Comparison of ENCODE assay signal across 18 cellular contexts in the genomic region with DNA sequence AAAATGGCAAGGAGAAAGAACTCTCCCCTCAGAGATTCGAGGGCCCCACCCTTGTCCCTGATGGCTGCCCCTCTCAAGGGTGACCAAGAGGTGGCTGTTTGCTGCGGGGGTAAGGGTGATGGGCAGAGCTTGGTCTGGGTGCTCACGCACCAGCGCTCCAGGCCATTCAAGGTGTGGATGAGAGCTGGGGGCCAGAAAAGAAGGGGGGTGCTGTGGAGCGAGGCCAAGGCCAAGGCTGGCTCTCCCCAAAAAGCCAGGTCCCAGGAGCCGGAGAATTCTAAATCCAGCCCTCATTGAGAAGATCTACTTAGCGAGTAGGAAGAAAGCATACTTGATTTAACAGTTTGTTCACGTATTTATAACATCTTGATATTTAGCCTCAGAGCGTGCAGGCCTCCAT.
"Had no signal": no experiment of that assay in that cellular context is flagged by ENCODE, and none has a peak within 500 bp of the region (broad histone marks: within the 10 kb centered on the region; RNA-seq: fewer than 3 reads in every experiment).

No MANE protein-coding gene starts in this region.

- DNase-seq: activated CD4-positive, alpha-beta T cell treated with anti-CD3 and anti-CD28 coated beads for 48 hours; activated CD8-positive, alpha-beta T cell treated with anti-CD3 and anti-CD28 coated beads for 36 hours; activated gamma-delta T cell; activated T-cell treated with anti-CD3 and anti-CD28 coated beads, Interleukin-2, amount 50 U/mL, for 72 hours; central memory CD4-positive, alpha-beta T cell; effector CD4-positive, alpha-beta T cell; esophagus squamous epithelium; foreskin fibroblast; hypothalamus; kidney; left lung; stimulated activated CD4-positive, alpha-beta T cell treated with anti-CD3 and anti-CD28 coated beads, Interleukin-1b, Interleukin-23, amount 100 ng/mL, for 48 hours had no signal

- H3K27me3 ChIP-seq: esophagus squamous epithelium, left lung, ovary, right lobe of liver had no signal

- H3K27me3 Mint-ChIP-seq: activated CD8-positive, alpha-beta T cell treated with anti-CD3 and anti-CD28 coated beads for 36 hours had no signal

- H3K9me3 Mint-ChIP-seq: activated CD8-positive, alpha-beta T cell treated with anti-CD3 and anti-CD28 coated beads for 36 hours; activated T-cell treated with anti-CD3 and anti-CD28 coated beads, Interleukin-2, amount 50 U/mL, for 72 hours had no signal

- H3K4me1 Mint-ChIP-seq: memory B cell had no signal

- H3K4me3 ChIP-seq: coronary artery, esophagus squamous epithelium, left lung, ovary, right lobe of liver had no signal

- H3K4me1 ChIP-seq: right lobe of liver had no signal

- H3K4me3 Mint-ChIP-seq: activated CD8-positive, alpha-beta T cell treated with anti-CD3 and anti-CD28 coated beads for 36 hours; activated T-cell treated with anti-CD3 and anti-CD28 coated beads, Interleukin-2, amount 50 U/mL, for 72 hours; memory B cell had no signal

- H3K36me3 ChIP-seq: esophagus squamous epithelium, left lung, ovary, right lobe of liver had no signal

- H3K27ac ChIP-seq: coronary artery, esophagus squamous epithelium, left lung, ovary, right lobe of liver, VCaP had no signal

- ATAC-seq: activated CD8-positive, alpha-beta T cell treated with anti-CD3 and anti-CD28 coated beads for 36 hours; activated naive CD4-positive, alpha-beta T cell treated with anti-CD3 and anti-CD28 coated beads, Interleukin-2, amount 50 U/mL, for 72 hours; activated T-cell treated with anti-CD3 and anti-CD28 coated beads, Interleukin-2, amount 50 U/mL, for 72 hours; left lung; right lobe of liver had no signal

- H3K27ac Mint-ChIP-seq: activated CD8-positive, alpha-beta T cell treated with anti-CD3 and anti-CD28 coated beads for 36 hours; activated naive CD4-positive, alpha-beta T cell treated with anti-CD3 and anti-CD28 coated beads, Interleukin-2, amount 50 U/mL, for 72 hours; activated T-cell treated with anti-CD3 and anti-CD28 coated beads, Interleukin-2, amount 50 U/mL, for 72 hours; memory B cell had no signal

- H3K36me3 Mint-ChIP-seq: memory B cell had no signal

- H3K9me3 ChIP-seq: left lung, ovary, right lobe of liver had no signal
